15 cellular contexts compared by ENCODE assay signal in the genomic region with DNA sequence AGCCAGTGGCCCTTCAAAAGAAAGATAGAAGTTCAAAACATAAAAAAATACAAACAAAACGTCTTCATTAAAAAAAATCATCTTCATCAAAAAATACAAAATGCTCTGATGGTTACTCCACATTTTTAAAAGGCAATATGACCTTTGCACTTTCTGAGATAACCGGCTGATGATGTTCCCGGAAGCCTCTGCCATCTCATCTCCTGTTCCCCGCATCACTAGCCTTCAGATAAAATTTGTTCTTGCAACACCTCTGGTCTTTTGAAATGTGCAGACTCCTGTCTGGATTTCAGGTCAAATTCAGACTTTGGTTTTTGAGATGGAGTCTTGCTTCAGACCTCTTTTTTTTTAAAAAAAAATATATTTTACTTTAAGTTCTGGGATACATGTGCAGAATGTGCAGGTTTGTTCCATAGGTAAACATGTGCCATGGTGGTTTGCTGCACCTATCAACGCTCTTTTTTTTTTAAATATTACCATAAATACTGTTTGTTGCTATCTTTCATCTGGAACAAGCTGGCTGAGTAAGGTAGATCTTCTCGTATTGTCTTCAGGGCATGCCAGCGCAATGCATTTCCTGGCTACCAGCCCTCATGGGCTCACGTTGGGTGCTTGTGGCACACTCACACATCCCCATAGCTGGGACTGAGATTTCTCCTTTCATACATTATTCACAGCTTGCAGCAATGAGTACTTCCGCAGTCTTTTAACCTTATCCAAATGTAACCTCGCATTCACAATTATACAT.
DNase-seq lines count a peak whose midpoint lies in the region; ATAC-seq, FAIRE-seq and TF ChIP-seq lines count a peak whose summit lies in the region.
"Had no signal": no experiment of that assay in that cellular context is flagged by ENCODE, and none has a peak within 500 bp of the region (broad histone marks: within the 10 kb centered on the region; RNA-seq: fewer than 3 reads in every experiment).

No MANE protein-coding gene starts in this region.

- no peaks in the 10 kb centered on the region for H3K36me3 Mint-ChIP-seq in HFFc6 (ENCODE audit: low read depth)
- H3K36me3 Mint-ChIP-seq in brain: no peaks in the 10 kb centered on the region
- no peaks in the 10 kb centered on the region for H3K36me3 Mint-ChIP-seq in mesothelial cell of epicardium
- no peaks in the 10 kb centered on the region for H3K36me3 Mint-ChIP-seq in stimulated activated naive B cell treated with anti-CD40 and anti-IgM and Interleukin-4, amounts not matched to agents 10 μg/mL and 1 μg/mL and 100 μg/mL, for 72 hours

- H4K20me1 ChIP-seq in BLaER1 (no peaks in the 10 kb centered on the region), HepG2 (ENCODE audit: insufficient read depth, low read length) (no peaks in the 10 kb centered on the region)

- CTCF ChIA-PET in HepG2 (lab: Yijun Ruan, JAX; ENCODE audit: low intra/inter-chr PET ratio, low total read pairs): no interaction called here

- H3K9me3 ChIP-seq in BLaER1: peaks cover 10% of the 10 kb centered on the region
- peaks cover 17% of the 10 kb centered on the region; the same call in 1 of the 2 replicates for H3K9me3 ChIP-seq in HepG2 (ENCODE audit: low read length)

- H3K36me3 ChIP-seq in BLaER1: no peaks in the 10 kb centered on the region
- H3K36me3 ChIP-seq in HepG2 (replicated peaks in 1 of 2; ENCODE audit: control insufficient read depth in 1 of 2, insufficient read depth in 2 of 2, low read length in 2 of 2): no peaks in the 10 kb centered on the region

- H3K4me2 ChIP-seq in BLaER1: peak overlapping the region; percentile 65
- no peak overlapping the region for H3K4me2 ChIP-seq in HepG2 (ENCODE audit: low read depth, low read length)
- H3K4me2 ChIP-seq: PC-9 had no signal

- no peak for TF ChIP-seq POLR2A in HepG2 (IDR thresholded peaks at IDR 0.05; ENCODE audit: insufficient read depth in 1 of 2, low read depth in 2 of 2, low read length in 2 of 2)

- H2AFZ ChIP-seq in HepG2 (ENCODE audit: low read length): no peak overlapping the region
- H2AFZ ChIP-seq: PC-9 had no signal

- DNase-seq in HFFc6 (no peak), HepG2 (ENCODE audit: low spot score) (peak; percentile 14), mesothelial cell of epicardium (ENCODE audit: low spot score in 2 of 2, unreplicated experiment in 2 of 2) (no peak), inferior parietal cortex (ENCODE audit: extremely low spot score) (no peak)
- no peak for DNase-seq in stimulated activated naive B cell treated with anti-CD40 and anti-IgM and Interleukin-4, amounts not matched to agents 10 μg/mL and 1 μg/mL and 100 μg/mL, for 72 hours
- DNase-seq in activated CD4-positive, alpha-beta T cell treated with anti-CD3 and anti-CD28 coated beads for 1 hour: no peak
- DNase-seq: Kasumi-1, NCI-H1105, NCI-H187, NCI-H774, PC-9 had no signal

- TF ChIP-seq EP300 in HepG2 (IDR thresholded peaks at IDR 0.05; ENCODE audit: low read depth in 2 of 2, low read length in 2 of 2) (no peak), HepG2 (CRISPR knock-in tag; IDR thresholded peaks at IDR 0.05; ENCODE audit: borderline replicate concordance) (no peak)

- intact Hi-C loops in HepG2 (cut with micrococcal nuclease; ENCODE audit: unreplicated experiment): no loop called here

- peak overlapping the region; percentile 62; the same call in 1 of the 2 replicates for H3K27ac ChIP-seq in BLaER1
- no peak overlapping the region for H3K27ac ChIP-seq in HepG2 (ENCODE audit: extremely low read length, insufficient read depth, low read length)
- H3K27ac ChIP-seq: PC-9 had no signal

- 34% methylated on average over 10 of the region's 10 CpGs for WGBS in HepG2 (ENCODE audit: low lambda C conversion rate)

- H3K27ac Mint-ChIP-seq in HFFc6 (peak overlapping the region; percentile 63; the same call in 1 of the 2 replicates), brain (peak overlapping the region in 3 of 5 experiments; percentile 3 to 94 (median 67)), mesothelial cell of epicardium (no peak overlapping the region)
- H3K27ac Mint-ChIP-seq in stimulated activated naive B cell treated with anti-CD40 and anti-IgM and Interleukin-4, amounts not matched to agents 10 μg/mL and 1 μg/mL and 100 μg/mL, for 72 hours: no peak overlapping the region

- no peak overlapping the region; the same call in 1 of the 2 replicates for H3K9ac ChIP-seq in BLaER1
- no peak overlapping the region for H3K9ac ChIP-seq in HepG2 (ENCODE audit: insufficient read depth, low read depth, low read length)

- in situ Hi-C loops in HepG2 (cut with HindIII; ENCODE audit: extremely low pct_ligation_motif_present, low pct_unique_long_range_greater_than_20kb): no loop called here

- peaks cover 2% of the 10 kb centered on the region; the same call in 1 of the 2 replicates for H3K27me3 Mint-ChIP-seq in HFFc6 (ENCODE audit: insufficient read depth)
- peaks cover 8% of the 10 kb centered on the region for H3K27me3 Mint-ChIP-seq in brain
- H3K27me3 Mint-ChIP-seq in mesothelial cell of epicardium (ENCODE audit: low read depth): no peaks in the 10 kb centered on the region
- peaks cover 0 to under 1% of the 10 kb centered on the region in 2 donors for H3K27me3 Mint-ChIP-seq in stimulated activated naive B cell treated with anti-CD40 and anti-IgM and Interleukin-4, amounts not matched to agents 10 μg/mL and 1 μg/mL and 100 μg/mL, for 72 hours

- no peak for TF ChIP-seq CTCF in HFFc6 (IDR thresholded peaks at IDR 0.05)
- TF ChIP-seq CTCF in brain (conservative IDR thresholded peaks at IDR 0.05): no peak
- no peak for TF ChIP-seq CTCF in HepG2 (CRISPR knock-in tag; IDR thresholded peaks at IDR 0.05)
- no peak for TF ChIP-seq CTCF in mesothelial cell of epicardium (IDR thresholded peaks at IDR 0.05; ENCODE audit: unreplicated experiment)

- peaks cover 12% of the 10 kb centered on the region; the same call in 1 of the 2 replicates for H3K9me3 Mint-ChIP-seq in HFFc6
- peaks cover 0 to 3% (median 0%) of the 10 kb centered on the region in 5 experiments for H3K9me3 Mint-ChIP-seq in brain
- H3K9me3 Mint-ChIP-seq in mesothelial cell of epicardium: no peaks in the 10 kb centered on the region
- peaks cover 1 to 2% of the 10 kb centered on the region in 2 donors for H3K9me3 Mint-ChIP-seq in stimulated activated naive B cell treated with anti-CD40 and anti-IgM and Interleukin-4, amounts not matched to agents 10 μg/mL and 1 μg/mL and 100 μg/mL, for 72 hours

- H3K4me1 ChIP-seq in BLaER1 (peaks cover 81% of the 10 kb centered on the region), HepG2 (ENCODE audit: insufficient read depth, low read length) (no peaks in the 10 kb centered on the region)

- H3K79me2 ChIP-seq in HepG2 (ENCODE audit: insufficient read depth, low read length): no peaks in the 10 kb centered on the region

- ATAC-seq in HepG2: no peak; the same call in 2 of the 3 replicates
- ATAC-seq in stimulated activated naive B cell treated with anti-CD40 and anti-IgM and Interleukin-4, amounts not matched to agents 10 μg/mL and 1 μg/mL and 100 μg/mL, for 72 hours (replicated peaks): no peak

- H3K27me3 ChIP-seq in BLaER1: no peaks in the 10 kb centered on the region
- H3K27me3 ChIP-seq in HepG2 (ENCODE audit: control insufficient read depth in 1 of 2, insufficient read depth in 2 of 2, low read length in 2 of 2): no peaks in the 10 kb centered on the region

- no TSS peak for BruUV-seq in HepG2 (replicated peaks; lab: Mats Ljungman, UMichigan)

- POLR2A ChIA-PET in HepG2 (lab: Yijun Ruan, JAX): no interaction called here

- FAIRE-seq in HepG2 (lab: Jason Lieb, UNC): no peak
- FAIRE-seq: GM19239, H54 had no signal

- no peak for TF ChIP-seq RAD21 in HepG2 (CRISPR knock-in tag; IDR thresholded peaks at IDR 0.05)

- H3K4me1 Mint-ChIP-seq in HFFc6 (ENCODE audit: low read depth) (peaks cover 47% of the 10 kb centered on the region; the same call in 1 of the 2 replicates), brain (peaks cover 44% of the 10 kb centered on the region), mesothelial cell of epicardium (peaks cover 40% of the 10 kb centered on the region)
- H3K4me1 Mint-ChIP-seq in stimulated activated naive B cell treated with anti-CD40 and anti-IgM and Interleukin-4, amounts not matched to agents 10 μg/mL and 1 μg/mL and 100 μg/mL, for 72 hours: peaks cover 0 to 9% of the 10 kb centered on the region in 2 donors

- peak overlapping the region; percentile 68; the same call in 1 of the 2 replicates for H3K4me3 Mint-ChIP-seq in HFFc6
- peak overlapping the region in 1 of 5 experiments; percentile 52 for H3K4me3 Mint-ChIP-seq in brain
- no peak overlapping the region for H3K4me3 Mint-ChIP-seq in mesothelial cell of epicardium
- no peak overlapping the region for H3K4me3 Mint-ChIP-seq in stimulated activated naive B cell treated with anti-CD40 and anti-IgM and Interleukin-4, amounts not matched to agents 10 μg/mL and 1 μg/mL and 100 μg/mL, for 72 hours

- H3K4me3 ChIP-seq in BLaER1: no peak overlapping the region
- no peak overlapping the region for H3K4me3 ChIP-seq in HepG2 (replicated peaks in 1 of 3; ENCODE audit: insufficient read depth in 1 of 3, low read depth in 2 of 3, low read length in 3 of 3)
- H3K4me3 ChIP-seq: PC-9 had no signal

TF ChIP-seq in HepG2, 621 proteins besides CTCF, POLR2A, EP300 and RAD21:
- TF ChIP-seq ZNF737 (CRISPR knock-in tag; IDR thresholded peaks at IDR 0.05; ENCODE audit: borderline replicate concordance): no peak
- TF ChIP-seq SIX1 (CRISPR knock-in tag; IDR thresholded peaks at IDR 0.05; ENCODE audit: borderline replicate concordance): no peak
- TF ChIP-seq HNF4A (CRISPR knock-in tag; IDR thresholded peaks at IDR 0.05): peak; percentile 33
- TF ChIP-seq SMARCE1 (IDR thresholded peaks at IDR 0.05; ENCODE audit: borderline replicate concordance): no peak

Comparison
In these comparisons a context has a peak if more than half of its experiments do, and no peak if none do; other contexts are left out.
1. H3K27ac Mint-ChIP-seq: peak in HFFc6 (single experiment) and brain (3 of 5); none in mesothelial cell of epicardium (single experiment) and stimulated activated naive B cell treated with anti-CD40 and anti-IgM and Interleukin-4, amounts not matched to agents 10 μg/mL and 1 μg/mL and 100 μg/mL, for 72 hours (single experiment).